ENCODE assay signal across 19 cellular contexts in genomic region chr2:172128484-172128883, GRCh38. TPM values are rescaled to one million over a fixed set of nuclear protein-coding genes. Genes with fewer than 3 reads are reported as not detected.
DNase-seq lines count a peak whose midpoint lies in the region; ATAC-seq, FAIRE-seq and TF ChIP-seq lines count a peak whose summit lies in the region.
"Had no signal": no experiment of that assay in that cellular context is flagged by ENCODE, and none has a peak within 500 bp of the region (broad histone marks: within the 10 kb centered on the region; RNA-seq: fewer than 3 reads in every experiment).

No MANE protein-coding gene starts in this region.

- H3K36me3 ChIP-seq in small intestine (ENCODE audit: control insufficient read depth in 2 of 2, insufficient read depth in 2 of 2, low read length in 2 of 2), result no peaks in the 10 kb centered on the region

- no peaks in the 10 kb centered on the region for H3K9me3 ChIP-seq in small intestine (ENCODE audit: control insufficient read depth, low read depth)

- peak; percentile 90 for DNase-seq in LNCaP clone FGC (ENCODE audit: low read depth)
- peak; percentile 12 for DNase-seq in amniotic epithelial cell (ENCODE audit: low read depth)
- DNase-seq in fibroblast of mammary gland (ENCODE audit: low read depth), result peak; percentile 74
- no peak for DNase-seq in activated CD4-positive, CD25-positive, alpha-beta regulatory T cell (lab: John Stamatoyannopoulos, UW)
- no peak for DNase-seq in small intestine
- DNase-seq in putamen (ENCODE audit: low spot score), result no peak
- DNase-seq: ACHN, C1 segment of cervical spinal cord, H9, MV-4-11, NCI-H1417, NCI-H187, NCI-H2107, NCI-H510A, NCI-H774, OCI-M1, SIG-M5 had no signal

- no peak for ATAC-seq in HG03095 (IDR thresholded peaks at IDR 0.05; ENCODE audit: unreplicated experiment)

- no peak for FAIRE-seq in small intestine (lab: Jason Lieb, UNC)
- FAIRE-seq: D721Med had no signal

- TF ChIP-seq CTCF in LNCaP clone FGC (IDR thresholded peaks at IDR 0.05; ENCODE audit: control insufficient read depth, extremely low read depth, insufficient read depth), result no peak
- no peak for TF ChIP-seq CTCF in fibroblast of mammary gland (conservative IDR thresholded peaks at IDR 0.05; ENCODE audit: control insufficient read depth, insufficient read depth, low read depth, low read length)

- H3K4me1 ChIP-seq in small intestine (ENCODE audit: control insufficient read depth in 2 of 2, insufficient read depth in 1 of 2, low read depth in 1 of 2, low read length in 1 of 2), result no peaks in the 10 kb centered on the region

- H3K27ac ChIP-seq in small intestine (ENCODE audit: low read depth in 1 of 2, low read length in 1 of 2), result no peak overlapping the region

- H3K4me3 ChIP-seq in LNCaP clone FGC (ENCODE audit: low read depth, low read length), result no peak overlapping the region
- no peak overlapping the region for H3K4me3 ChIP-seq in fibroblast of mammary gland (ENCODE audit: control insufficient read depth, low read depth, low read length)
- no peak overlapping the region for H3K4me3 ChIP-seq in small intestine (ENCODE audit: low read depth in 1 of 2, low read length in 2 of 2)

- no peaks in the 10 kb centered on the region for H3K27me3 ChIP-seq in small intestine (ENCODE audit: control insufficient read depth in 2 of 2, insufficient read depth in 2 of 2, low read length in 2 of 2)

RNA-seq across cellular contexts. Expression of gene DLX2, which starts 25.8 kb away (rescaled TPM):
- polyA plus RNA-seq in small intestine, result under 1 TPM in 1 of 3 donors, not detected in 2; 0.19 TPM

RNA-seq across cellular contexts. Expression of gene DLX1, which starts 43.2 kb away (rescaled TPM):
- 1 to 10 TPM in 1 of 3 donors, not detected in 2; 1.3 TPM for polyA plus RNA-seq in small intestine

Comparison
In these comparisons a context has a peak if more than half of its experiments do, and no peak if none do; other contexts are left out.
1. DNase-seq: peak in LNCaP clone FGC (single experiment), amniotic epithelial cell (single experiment) and fibroblast of mammary gland (single experiment); none in activated CD4-positive, CD25-positive, alpha-beta regulatory T cell (0 of 4), small intestine (single experiment) and putamen (single experiment).